ENCODE assay signal across 20 cellular contexts in genomic region chr13:66895780-66896179, GRCh38.
DNase-seq lines count a peak whose midpoint lies in the region; ATAC-seq and TF ChIP-seq lines count a peak whose summit lies in the region.
"Had no signal": no experiment of that assay in that cellular context is flagged by ENCODE, and none has a peak within 500 bp of the region (broad histone marks: within the 10 kb centered on the region; RNA-seq: fewer than 3 reads in every experiment).

No MANE protein-coding gene starts in this region.

- no peaks in the 10 kb centered on the region for H3K79me2 ChIP-seq in mammary epithelial cell (ENCODE audit: insufficient read depth, low read length)

- in situ Hi-C loops in mammary epithelial cell (cut with MboI; ENCODE audit: low sequenced_read_pairs in 2 of 2) = no loop called here

- dilution Hi-C loops in mammary epithelial cell (cut with HindIII; ENCODE audit: low sequenced_read_pairs) = no loop called here

- no peaks in the 10 kb centered on the region for H3K27me3 Mint-ChIP-seq in nephron (ENCODE audit: low read depth)
- H3K27me3 Mint-ChIP-seq: B cell had no signal

- H3K27me3 ChIP-seq in mammary epithelial cell (ENCODE audit: insufficient read depth, low read length) = no peaks in the 10 kb centered on the region
- H3K27me3 ChIP-seq in breast epithelium = no peaks in the 10 kb centered on the region
- no peaks in the 10 kb centered on the region for H3K27me3 ChIP-seq in Peyer's patch

- H3K4me1 Mint-ChIP-seq in nephron = peaks cover 8% of the 10 kb centered on the region
- H3K4me1 Mint-ChIP-seq: B cell had no signal

- CTCF ChIA-PET in mammary epithelial cell (lab: Charles Lee; ENCODE audit: low non-redundant PET) = no interaction called here

- no peak overlapping the region for H3K27ac ChIP-seq in mammary epithelial cell (ENCODE audit: insufficient read depth, low read depth, low read length)
- H3K27ac ChIP-seq in breast epithelium = no peak overlapping the region
- H3K27ac ChIP-seq in Peyer's patch = no peak overlapping the region
- H3K27ac ChIP-seq: A549 had no signal

- intact Hi-C loops in mammary epithelial cell (cut with micrococcal nuclease) = no loop called here
- intact Hi-C loops in breast epithelium (cut with DNase I; ENCODE audit: low total_unique reads) = no loop called here

- no peaks in the 10 kb centered on the region for H3K9me3 Mint-ChIP-seq in nephron
- H3K9me3 Mint-ChIP-seq: HFFc6 had no signal

- WGBS in mammary epithelial cell (ENCODE audit: low coverage, missing lambda C conversion rate) = 90% methylated on average over 5 of the region's 5 CpGs

- H3K4me3 ChIP-seq in mammary epithelial cell (replicated peaks in 1 of 3; ENCODE audit: insufficient read depth in 1 of 3, low read depth in 2 of 3, low read length in 3 of 3) (no peak overlapping the region), breast epithelium (no peak overlapping the region), Peyer's patch (no peak overlapping the region)
- H3K4me3 ChIP-seq: A549 had no signal

- H3K27ac Mint-ChIP-seq in nephron = peak overlapping the region; percentile 30 to 77 (median 76)
- H3K27ac Mint-ChIP-seq: B cell, HFFc6 had no signal

- H2AFZ ChIP-seq in mammary epithelial cell (ENCODE audit: low read depth, low read length) = peak overlapping the region; percentile 39

- H3K9me3 ChIP-seq in mammary epithelial cell (replicated peaks; ENCODE audit: insufficient read depth, low read length) = no peaks in the 10 kb centered on the region
- H3K9me3 ChIP-seq in breast epithelium = no peaks in the 10 kb centered on the region
- H3K9me3 ChIP-seq in Peyer's patch = no peaks in the 10 kb centered on the region
- H3K9me3 ChIP-seq: A549 had no signal

- no peak overlapping the region for H3K4me2 ChIP-seq in mammary epithelial cell (ENCODE audit: insufficient read depth, low read depth, low read length)
- H3K4me2 ChIP-seq: A549 had no signal

- H3K9ac ChIP-seq in mammary epithelial cell (ENCODE audit: insufficient read depth, low read length) = no peak overlapping the region

- no peak for TF ChIP-seq CTCF in mammary epithelial cell (conservative IDR thresholded peaks at IDR 0.05 in 1 of 2, IDR thresholded peaks at IDR 0.05 in 1 of 2; ENCODE audit: extremely low read depth in 1 of 2, insufficient read depth in 1 of 2, low read depth in 1 of 2, low read length in 2 of 2)
- TF ChIP-seq CTCF in breast epithelium (IDR thresholded peaks at IDR 0.05) = no peak
- TF ChIP-seq CTCF in nephron (IDR thresholded peaks at IDR 0.05; ENCODE audit: unreplicated experiment in 3 of 3) = no peak
- TF ChIP-seq CTCF in Peyer's patch (IDR thresholded peaks at IDR 0.05) = no peak

- ATAC-seq in GM21576 (IDR thresholded peaks at IDR 0.05; ENCODE audit: unreplicated experiment) = no peak
- ATAC-seq: A549 had no signal

- BruUV-seq in mammary epithelial cell (replicated peaks; lab: Mats Ljungman, UMichigan) = no TSS peak

- no peak for DNase-seq in mammary epithelial cell
- no peak for DNase-seq in breast epithelium (ENCODE audit: low spot score in 2 of 2)
- peak; percentile 0 for DNase-seq in UCSD-AML1 (lab: John Stamatoyannopoulos, UW; ENCODE audit: unreplicated experiment)
- DNase-seq in Peyer's patch = no peak
- DNase-seq in H4 (ENCODE audit: low spot score) = no peak
- DNase-seq: EL; GF-D8; H7; HFFc6; NCI-H1092; NCI-H1436; NCI-H187 treated with DMSO at 0.1 percent for 48 hours; NCI-H2107; NCI-H2227 treated with DMSO at 0.1 percent for 48 hours; NCI-H510A; NK-92 treated with Interleukin-12 subunit alpha and Interleukin-12 subunit beta, amount 100 ng/mL, for 24 hours had no signal

- H3K36me3 Mint-ChIP-seq in nephron (ENCODE audit: low read depth) = no peaks in the 10 kb centered on the region

- H4K20me1 ChIP-seq in mammary epithelial cell (ENCODE audit: insufficient read depth, low read length) = no peaks in the 10 kb centered on the region

- H3K4me1 ChIP-seq in mammary epithelial cell (ENCODE audit: insufficient read depth, low read length) = no peaks in the 10 kb centered on the region
- no peaks in the 10 kb centered on the region for H3K4me1 ChIP-seq in breast epithelium
- H3K4me1 ChIP-seq in Peyer's patch = no peaks in the 10 kb centered on the region

- peak overlapping the region in 1 of 3 experiments; percentile 2 for H3K4me3 Mint-ChIP-seq in nephron
- H3K4me3 Mint-ChIP-seq: B cell, HFFc6 had no signal

- H3K36me3 ChIP-seq in mammary epithelial cell (ENCODE audit: insufficient read depth, low read length) (no peaks in the 10 kb centered on the region), breast epithelium (no peaks in the 10 kb centered on the region), Peyer's patch (no peaks in the 10 kb centered on the region)

- TF ChIP-seq POLR2A in breast epithelium (IDR thresholded peaks at IDR 0.05) = no peak
- no peak for TF ChIP-seq POLR2A in Peyer's patch (IDR thresholded peaks at IDR 0.05)
